In the genomic region with DNA sequence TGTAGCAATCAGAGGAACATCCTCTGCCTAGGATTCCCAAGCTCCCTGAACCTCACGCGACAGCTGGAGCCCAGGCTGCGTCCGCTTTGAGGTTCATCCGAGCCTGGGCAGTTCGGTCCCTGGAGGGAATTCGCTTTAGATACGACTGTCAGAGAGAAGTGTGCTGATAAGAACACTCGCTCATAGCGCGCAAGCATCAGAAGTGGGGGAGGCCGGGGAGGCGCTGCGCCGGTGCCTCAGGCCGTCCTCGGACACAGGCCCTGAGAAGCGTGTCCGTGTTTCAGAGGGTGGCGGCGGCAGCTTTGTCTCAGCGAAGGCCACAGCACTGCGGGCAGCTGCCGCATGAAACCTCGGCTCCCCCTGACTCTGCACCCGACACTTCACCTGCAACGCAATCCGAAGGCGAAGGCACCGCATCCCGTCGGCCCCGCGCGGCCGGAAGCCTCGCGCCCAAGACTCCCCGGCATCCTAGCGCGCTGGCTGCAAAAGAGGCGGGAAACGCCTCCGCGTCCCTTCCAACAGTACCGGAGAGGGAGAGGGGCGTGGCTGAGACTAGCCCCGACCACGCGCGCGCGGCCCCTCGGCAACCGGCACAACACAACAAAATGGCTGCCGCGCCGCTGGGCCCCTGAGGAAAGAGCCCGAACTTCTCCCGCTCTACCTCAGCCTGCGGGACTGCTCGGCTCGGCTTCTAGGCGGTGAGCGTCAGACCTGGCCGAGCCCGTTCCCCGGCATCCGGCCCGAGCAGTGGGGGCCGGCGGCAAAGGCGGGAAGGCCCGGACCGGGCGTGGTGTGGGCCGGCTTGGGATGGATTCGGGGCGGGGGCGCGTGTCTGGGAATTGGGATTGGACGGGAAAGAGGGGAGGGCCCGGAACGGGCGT, we compare ENCODE assay signal across 1 cellular context.
TF ChIP-seq lines count a peak whose summit lies in the region.

A gene with protein sequence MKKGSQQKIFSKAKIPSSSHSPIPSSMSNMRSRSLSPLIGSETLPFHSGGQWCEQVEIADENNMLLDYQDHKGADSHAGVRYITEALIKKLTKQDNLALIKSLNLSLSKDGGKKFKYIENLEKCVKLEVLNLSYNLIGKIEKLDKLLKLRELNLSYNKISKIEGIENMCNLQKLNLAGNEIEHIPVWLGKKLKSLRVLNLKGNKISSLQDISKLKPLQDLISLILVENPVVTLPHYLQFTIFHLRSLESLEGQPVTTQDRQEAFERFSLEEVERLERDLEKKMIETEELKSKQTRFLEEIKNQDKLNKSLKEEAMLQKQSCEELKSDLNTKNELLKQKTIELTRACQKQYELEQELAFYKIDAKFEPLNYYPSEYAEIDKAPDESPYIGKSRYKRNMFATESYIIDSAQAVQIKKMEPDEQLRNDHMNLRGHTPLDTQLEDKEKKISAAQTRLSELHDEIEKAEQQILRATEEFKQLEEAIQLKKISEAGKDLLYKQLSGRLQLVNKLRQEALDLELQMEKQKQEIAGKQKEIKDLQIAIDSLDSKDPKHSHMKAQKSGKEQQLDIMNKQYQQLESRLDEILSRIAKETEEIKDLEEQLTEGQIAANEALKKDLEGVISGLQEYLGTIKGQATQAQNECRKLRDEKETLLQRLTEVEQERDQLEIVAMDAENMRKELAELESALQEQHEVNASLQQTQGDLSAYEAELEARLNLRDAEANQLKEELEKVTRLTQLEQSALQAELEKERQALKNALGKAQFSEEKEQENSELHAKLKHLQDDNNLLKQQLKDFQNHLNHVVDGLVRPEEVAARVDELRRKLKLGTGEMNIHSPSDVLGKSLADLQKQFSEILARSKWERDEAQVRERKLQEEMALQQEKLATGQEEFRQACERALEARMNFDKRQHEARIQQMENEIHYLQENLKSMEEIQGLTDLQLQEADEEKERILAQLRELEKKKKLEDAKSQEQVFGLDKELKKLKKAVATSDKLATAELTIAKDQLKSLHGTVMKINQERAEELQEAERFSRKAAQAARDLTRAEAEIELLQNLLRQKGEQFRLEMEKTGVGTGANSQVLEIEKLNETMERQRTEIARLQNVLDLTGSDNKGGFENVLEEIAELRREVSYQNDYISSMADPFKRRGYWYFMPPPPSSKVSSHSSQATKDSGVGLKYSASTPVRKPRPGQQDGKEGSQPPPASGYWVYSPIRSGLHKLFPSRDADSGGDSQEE (N-terminal part only) (plus strand): TSS at position 586 of the 881 bp plus-strand sequence. CDS start 13,372 bp downstream, outside the sequence.

TF ChIP-seq in HepG2, 621 proteins besides CTCF, POLR2A, EP300 and RAD21 (continued from another document and continues in another):
- TF ChIP-seq, protein P1, sequence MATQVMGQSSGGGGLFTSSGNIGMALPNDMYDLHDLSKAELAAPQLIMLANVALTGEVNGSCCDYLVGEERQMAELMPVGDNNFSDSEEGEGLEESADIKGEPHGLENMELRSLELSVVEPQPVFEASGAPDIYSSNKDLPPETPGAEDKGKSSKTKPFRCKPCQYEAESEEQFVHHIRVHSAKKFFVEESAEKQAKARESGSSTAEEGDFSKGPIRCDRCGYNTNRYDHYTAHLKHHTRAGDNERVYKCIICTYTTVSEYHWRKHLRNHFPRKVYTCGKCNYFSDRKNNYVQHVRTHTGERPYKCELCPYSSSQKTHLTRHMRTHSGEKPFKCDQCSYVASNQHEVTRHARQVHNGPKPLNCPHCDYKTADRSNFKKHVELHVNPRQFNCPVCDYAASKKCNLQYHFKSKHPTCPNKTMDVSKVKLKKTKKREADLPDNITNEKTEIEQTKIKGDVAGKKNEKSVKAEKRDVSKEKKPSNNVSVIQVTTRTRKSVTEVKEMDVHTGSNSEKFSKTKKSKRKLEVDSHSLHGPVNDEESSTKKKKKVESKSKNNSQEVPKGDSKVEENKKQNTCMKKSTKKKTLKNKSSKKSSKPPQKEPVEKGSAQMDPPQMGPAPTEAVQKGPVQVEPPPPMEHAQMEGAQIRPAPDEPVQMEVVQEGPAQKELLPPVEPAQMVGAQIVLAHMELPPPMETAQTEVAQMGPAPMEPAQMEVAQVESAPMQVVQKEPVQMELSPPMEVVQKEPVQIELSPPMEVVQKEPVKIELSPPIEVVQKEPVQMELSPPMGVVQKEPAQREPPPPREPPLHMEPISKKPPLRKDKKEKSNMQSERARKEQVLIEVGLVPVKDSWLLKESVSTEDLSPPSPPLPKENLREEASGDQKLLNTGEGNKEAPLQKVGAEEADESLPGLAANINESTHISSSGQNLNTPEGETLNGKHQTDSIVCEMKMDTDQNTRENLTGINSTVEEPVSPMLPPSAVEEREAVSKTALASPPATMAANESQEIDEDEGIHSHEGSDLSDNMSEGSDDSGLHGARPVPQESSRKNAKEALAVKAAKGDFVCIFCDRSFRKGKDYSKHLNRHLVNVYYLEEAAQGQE (IDR thresholded peaks at IDR 0.05; ENCODE audit: borderline replicate concordance in 1 of 2, low read depth in 1 of 2, low read length in 2 of 2) = no peak
- TF ChIP-seq ZNF207 (IDR thresholded peaks at IDR 0.05; ENCODE audit: borderline replicate concordance) (no peak), CREB1 (IDR thresholded peaks at IDR 0.05) (no peak), CREB1 (CRISPR knock-in tag; IDR thresholded peaks at IDR 0.05) (no peak), ZFP37 (CRISPR knock-in tag; IDR thresholded peaks at IDR 0.05; ENCODE audit: borderline replicate concordance) (peak; percentile 79; the same call in 1 of the 2 replicates), PCBP1 (IDR thresholded peaks at IDR 0.05; ENCODE audit: borderline replicate concordance, low read depth, low read length) (no peak), NR2F6 (IDR thresholded peaks at IDR 0.05) (no peak), NR2F6 (CRISPR knock-in tag; IDR thresholded peaks at IDR 0.05) (no peak), PRPF4 (IDR thresholded peaks at IDR 0.05; ENCODE audit: low read depth, low read length, poor library complexity, severe bottlenecking) (no peak), ZNF331 (CRISPR knock-in tag; IDR thresholded peaks at IDR 0.05) (peak; percentile 86), ZNF792 (CRISPR knock-in tag; IDR thresholded peaks at IDR 0.05) (peak; percentile 95; the same call in 1 of the 2 replicates), TAF15 (IDR thresholded peaks at IDR 0.05; ENCODE audit: low read depth, low read length, poor library complexity, severe bottlenecking) (no peak), SRSF4 (IDR thresholded peaks at IDR 0.05; ENCODE audit: low read depth, low read length, poor library complexity, severe bottlenecking) (no peak), MED8 (CRISPR knock-in tag; IDR thresholded peaks at IDR 0.05; ENCODE audit: insufficient replicate concordance) (peak; percentile 80), ZFY (CRISPR knock-in tag; IDR thresholded peaks at IDR 0.05) (peak; percentile 91), ZNF768 (CRISPR knock-in tag; IDR thresholded peaks at IDR 0.05) (peak; percentile 70; the same call in 1 of the 2 replicates), TCF12 (IDR thresholded peaks at IDR 0.05) (no peak), TCF12 (CRISPR knock-in tag; IDR thresholded peaks at IDR 0.05) (no peak), ZNF317 (CRISPR knock-in tag; IDR thresholded peaks at IDR 0.05) (peak; percentile 76), ZNF557 (CRISPR knock-in tag; IDR thresholded peaks at IDR 0.05) (peak; percentile 89; the same call in 1 of the 2 replicates), BCL6 (CRISPR knock-in tag; IDR thresholded peaks at IDR 0.05) (peak; percentile 65)
- TF ChIP-seq, protein P2, sequence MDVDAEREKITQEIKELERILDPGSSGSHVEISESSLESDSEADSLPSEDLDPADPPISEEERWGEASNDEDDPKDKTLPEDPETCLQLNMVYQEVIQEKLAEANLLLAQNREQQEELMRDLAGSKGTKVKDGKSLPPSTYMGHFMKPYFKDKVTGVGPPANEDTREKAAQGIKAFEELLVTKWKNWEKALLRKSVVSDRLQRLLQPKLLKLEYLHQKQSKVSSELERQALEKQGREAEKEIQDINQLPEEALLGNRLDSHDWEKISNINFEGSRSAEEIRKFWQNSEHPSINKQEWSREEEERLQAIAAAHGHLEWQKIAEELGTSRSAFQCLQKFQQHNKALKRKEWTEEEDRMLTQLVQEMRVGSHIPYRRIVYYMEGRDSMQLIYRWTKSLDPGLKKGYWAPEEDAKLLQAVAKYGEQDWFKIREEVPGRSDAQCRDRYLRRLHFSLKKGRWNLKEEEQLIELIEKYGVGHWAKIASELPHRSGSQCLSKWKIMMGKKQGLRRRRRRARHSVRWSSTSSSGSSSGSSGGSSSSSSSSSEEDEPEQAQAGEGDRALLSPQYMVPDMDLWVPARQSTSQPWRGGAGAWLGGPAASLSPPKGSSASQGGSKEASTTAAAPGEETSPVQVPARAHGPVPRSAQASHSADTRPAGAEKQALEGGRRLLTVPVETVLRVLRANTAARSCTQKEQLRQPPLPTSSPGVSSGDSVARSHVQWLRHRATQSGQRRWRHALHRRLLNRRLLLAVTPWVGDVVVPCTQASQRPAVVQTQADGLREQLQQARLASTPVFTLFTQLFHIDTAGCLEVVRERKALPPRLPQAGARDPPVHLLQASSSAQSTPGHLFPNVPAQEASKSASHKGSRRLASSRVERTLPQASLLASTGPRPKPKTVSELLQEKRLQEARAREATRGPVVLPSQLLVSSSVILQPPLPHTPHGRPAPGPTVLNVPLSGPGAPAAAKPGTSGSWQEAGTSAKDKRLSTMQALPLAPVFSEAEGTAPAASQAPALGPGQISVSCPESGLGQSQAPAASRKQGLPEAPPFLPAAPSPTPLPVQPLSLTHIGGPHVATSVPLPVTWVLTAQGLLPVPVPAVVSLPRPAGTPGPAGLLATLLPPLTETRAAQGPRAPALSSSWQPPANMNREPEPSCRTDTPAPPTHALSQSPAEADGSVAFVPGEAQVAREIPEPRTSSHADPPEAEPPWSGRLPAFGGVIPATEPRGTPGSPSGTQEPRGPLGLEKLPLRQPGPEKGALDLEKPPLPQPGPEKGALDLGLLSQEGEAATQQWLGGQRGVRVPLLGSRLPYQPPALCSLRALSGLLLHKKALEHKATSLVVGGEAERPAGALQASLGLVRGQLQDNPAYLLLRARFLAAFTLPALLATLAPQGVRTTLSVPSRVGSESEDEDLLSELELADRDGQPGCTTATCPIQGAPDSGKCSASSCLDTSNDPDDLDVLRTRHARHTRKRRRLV (CRISPR knock-in tag; IDR thresholded peaks at IDR 0.05) = peak; percentile 41; the same call in 1 of the 2 replicates
- TF ChIP-seq, protein P3, sequence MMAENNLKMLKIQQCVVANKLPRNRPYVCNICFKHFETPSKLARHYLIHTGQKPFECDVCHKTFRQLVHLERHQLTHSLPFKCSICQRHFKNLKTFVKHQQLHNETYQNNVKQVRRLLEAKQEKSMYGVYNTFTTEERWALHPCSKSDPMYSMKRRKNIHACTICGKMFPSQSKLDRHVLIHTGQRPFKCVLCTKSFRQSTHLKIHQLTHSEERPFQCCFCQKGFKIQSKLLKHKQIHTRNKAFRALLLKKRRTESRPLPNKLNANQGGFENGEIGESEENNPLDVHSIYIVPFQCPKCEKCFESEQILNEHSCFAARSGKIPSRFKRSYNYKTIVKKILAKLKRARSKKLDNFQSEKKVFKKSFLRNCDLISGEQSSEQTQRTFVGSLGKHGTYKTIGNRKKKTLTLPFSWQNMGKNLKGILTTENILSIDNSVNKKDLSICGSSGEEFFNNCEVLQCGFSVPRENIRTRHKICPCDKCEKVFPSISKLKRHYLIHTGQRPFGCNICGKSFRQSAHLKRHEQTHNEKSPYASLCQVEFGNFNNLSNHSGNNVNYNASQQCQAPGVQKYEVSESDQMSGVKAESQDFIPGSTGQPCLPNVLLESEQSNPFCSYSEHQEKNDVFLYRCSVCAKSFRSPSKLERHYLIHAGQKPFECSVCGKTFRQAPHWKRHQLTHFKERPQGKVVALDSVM (CRISPR knock-in tag; IDR thresholded peaks at IDR 0.05) = peak; percentile 80
- TF ChIP-seq, protein P4, sequence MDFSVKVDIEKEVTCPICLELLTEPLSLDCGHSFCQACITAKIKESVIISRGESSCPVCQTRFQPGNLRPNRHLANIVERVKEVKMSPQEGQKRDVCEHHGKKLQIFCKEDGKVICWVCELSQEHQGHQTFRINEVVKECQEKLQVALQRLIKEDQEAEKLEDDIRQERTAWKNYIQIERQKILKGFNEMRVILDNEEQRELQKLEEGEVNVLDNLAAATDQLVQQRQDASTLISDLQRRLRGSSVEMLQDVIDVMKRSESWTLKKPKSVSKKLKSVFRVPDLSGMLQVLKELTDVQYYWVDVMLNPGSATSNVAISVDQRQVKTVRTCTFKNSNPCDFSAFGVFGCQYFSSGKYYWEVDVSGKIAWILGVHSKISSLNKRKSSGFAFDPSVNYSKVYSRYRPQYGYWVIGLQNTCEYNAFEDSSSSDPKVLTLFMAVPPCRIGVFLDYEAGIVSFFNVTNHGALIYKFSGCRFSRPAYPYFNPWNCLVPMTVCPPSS (IDR thresholded peaks at IDR 0.05) = no peak
- TF ChIP-seq, protein P5, sequence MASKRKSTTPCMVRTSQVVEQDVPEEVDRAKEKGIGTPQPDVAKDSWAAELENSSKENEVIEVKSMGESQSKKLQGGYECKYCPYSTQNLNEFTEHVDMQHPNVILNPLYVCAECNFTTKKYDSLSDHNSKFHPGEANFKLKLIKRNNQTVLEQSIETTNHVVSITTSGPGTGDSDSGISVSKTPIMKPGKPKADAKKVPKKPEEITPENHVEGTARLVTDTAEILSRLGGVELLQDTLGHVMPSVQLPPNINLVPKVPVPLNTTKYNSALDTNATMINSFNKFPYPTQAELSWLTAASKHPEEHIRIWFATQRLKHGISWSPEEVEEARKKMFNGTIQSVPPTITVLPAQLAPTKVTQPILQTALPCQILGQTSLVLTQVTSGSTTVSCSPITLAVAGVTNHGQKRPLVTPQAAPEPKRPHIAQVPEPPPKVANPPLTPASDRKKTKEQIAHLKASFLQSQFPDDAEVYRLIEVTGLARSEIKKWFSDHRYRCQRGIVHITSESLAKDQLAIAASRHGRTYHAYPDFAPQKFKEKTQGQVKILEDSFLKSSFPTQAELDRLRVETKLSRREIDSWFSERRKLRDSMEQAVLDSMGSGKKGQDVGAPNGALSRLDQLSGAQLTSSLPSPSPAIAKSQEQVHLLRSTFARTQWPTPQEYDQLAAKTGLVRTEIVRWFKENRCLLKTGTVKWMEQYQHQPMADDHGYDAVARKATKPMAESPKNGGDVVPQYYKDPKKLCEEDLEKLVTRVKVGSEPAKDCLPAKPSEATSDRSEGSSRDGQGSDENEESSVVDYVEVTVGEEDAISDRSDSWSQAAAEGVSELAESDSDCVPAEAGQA (IDR thresholded peaks at IDR 0.05; ENCODE audit: low read depth) = no peak; the same call in 1 of the 2 replicates
- TF ChIP-seq, protein P5 (CRISPR knock-in tag; IDR thresholded peaks at IDR 0.05; ENCODE audit: borderline replicate concordance) = no peak; the same call in 1 of the 2 replicates
